ENCODE assay signal across 1 cellular context in genomic region chr2:27050281-27050995, GRCh38.
TF ChIP-seq lines count a peak whose summit lies in the region.

No MANE protein-coding gene starts in this region.

TF ChIP-seq in K562, 482 proteins besides CTCF, POLR2A, EP300 and RAD21 (continued from another document and continues in another):
- TF ChIP-seq, protein P1, sequence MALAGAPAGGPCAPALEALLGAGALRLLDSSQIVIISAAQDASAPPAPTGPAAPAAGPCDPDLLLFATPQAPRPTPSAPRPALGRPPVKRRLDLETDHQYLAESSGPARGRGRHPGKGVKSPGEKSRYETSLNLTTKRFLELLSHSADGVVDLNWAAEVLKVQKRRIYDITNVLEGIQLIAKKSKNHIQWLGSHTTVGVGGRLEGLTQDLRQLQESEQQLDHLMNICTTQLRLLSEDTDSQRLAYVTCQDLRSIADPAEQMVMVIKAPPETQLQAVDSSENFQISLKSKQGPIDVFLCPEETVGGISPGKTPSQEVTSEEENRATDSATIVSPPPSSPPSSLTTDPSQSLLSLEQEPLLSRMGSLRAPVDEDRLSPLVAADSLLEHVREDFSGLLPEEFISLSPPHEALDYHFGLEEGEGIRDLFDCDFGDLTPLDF (CRISPR knock-in tag; IDR thresholded peaks at IDR 0.05), result no peak; the same call in 1 of the 2 replicates
- TF ChIP-seq PRDM10 (IDR thresholded peaks at IDR 0.05; ENCODE audit: partially characterized antibody), result peak; percentile 60
- no peak for TF ChIP-seq STAG1 (CRISPR knock-in tag; IDR thresholded peaks at IDR 0.05; ENCODE audit: borderline replicate concordance)
- TF ChIP-seq MTA1 (IDR thresholded peaks at IDR 0.05; ENCODE audit: borderline replicate concordance), result peak; percentile 21; the same call in 1 of the 2 replicates
- TF ChIP-seq POLR2AphosphoS5 (IDR thresholded peaks at IDR 0.05; ENCODE audit: control insufficient read depth, insufficient read depth, low read depth, low read length), result no peak
- no peak for TF ChIP-seq ZNF316 (IDR thresholded peaks at IDR 0.05)
- TF ChIP-seq TOE1 (IDR thresholded peaks at IDR 0.05; ENCODE audit: borderline replicate concordance), result no peak; the same call in 1 of the 2 replicates
- TF ChIP-seq TOE1 (CRISPR knock-in tag; IDR thresholded peaks at IDR 0.05; ENCODE audit: borderline replicate concordance, low read depth), result no peak
- TF ChIP-seq EGR1 (conservative IDR thresholded peaks at IDR 0.05), result peak; percentile 33
- TF ChIP-seq MTA3 (IDR thresholded peaks at IDR 0.05; ENCODE audit: borderline replicate concordance), result no peak
- no peak for TF ChIP-seq ELF1 (tag; IDR thresholded peaks at IDR 0.05)
- TF ChIP-seq KLF1 (tag; IDR thresholded peaks at IDR 0.05), result peak; percentile 99
- no peak for TF ChIP-seq RBM39 (optimal IDR thresholded peaks at IDR 0.05; ENCODE audit: low read depth, low read length)
- TF ChIP-seq ETS2 (tag; IDR thresholded peaks at IDR 0.05; ENCODE audit: borderline replicate concordance, poor library complexity, severe bottlenecking), result no peak
- peak; percentile 71 for TF ChIP-seq CREM (IDR thresholded peaks at IDR 0.05; ENCODE audit: low read depth)
- TF ChIP-seq, protein P2, sequence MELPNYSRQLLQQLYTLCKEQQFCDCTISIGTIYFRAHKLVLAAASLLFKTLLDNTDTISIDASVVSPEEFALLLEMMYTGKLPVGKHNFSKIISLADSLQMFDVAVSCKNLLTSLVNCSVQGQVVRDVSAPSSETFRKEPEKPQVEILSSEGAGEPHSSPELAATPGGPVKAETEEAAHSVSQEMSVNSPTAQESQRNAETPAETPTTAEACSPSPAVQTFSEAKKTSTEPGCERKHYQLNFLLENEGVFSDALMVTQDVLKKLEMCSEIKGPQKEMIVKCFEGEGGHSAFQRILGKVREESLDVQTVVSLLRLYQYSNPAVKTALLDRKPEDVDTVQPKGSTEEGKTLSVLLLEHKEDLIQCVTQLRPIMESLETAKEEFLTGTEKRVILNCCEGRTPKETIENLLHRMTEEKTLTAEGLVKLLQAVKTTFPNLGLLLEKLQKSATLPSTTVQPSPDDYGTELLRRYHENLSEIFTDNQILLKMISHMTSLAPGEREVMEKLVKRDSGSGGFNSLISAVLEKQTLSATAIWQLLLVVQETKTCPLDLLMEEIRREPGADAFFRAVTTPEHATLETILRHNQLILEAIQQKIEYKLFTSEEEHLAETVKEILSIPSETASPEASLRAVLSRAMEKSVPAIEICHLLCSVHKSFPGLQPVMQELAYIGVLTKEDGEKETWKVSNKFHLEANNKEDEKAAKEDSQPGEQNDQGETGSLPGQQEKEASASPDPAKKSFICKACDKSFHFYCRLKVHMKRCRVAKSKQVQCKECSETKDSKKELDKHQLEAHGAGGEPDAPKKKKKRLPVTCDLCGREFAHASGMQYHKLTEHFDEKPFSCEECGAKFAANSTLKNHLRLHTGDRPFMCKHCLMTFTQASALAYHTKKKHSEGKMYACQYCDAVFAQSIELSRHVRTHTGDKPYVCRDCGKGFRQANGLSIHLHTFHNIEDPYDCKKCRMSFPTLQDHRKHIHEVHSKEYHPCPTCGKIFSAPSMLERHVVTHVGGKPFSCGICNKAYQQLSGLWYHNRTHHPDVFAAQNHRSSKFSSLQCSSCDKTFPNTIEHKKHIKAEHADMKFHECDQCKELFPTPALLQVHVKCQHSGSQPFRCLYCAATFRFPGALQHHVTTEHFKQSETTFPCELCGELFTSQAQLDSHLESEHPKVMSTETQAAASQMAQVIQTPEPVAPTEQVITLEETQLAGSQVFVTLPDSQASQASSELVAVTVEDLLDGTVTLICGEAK (IDR thresholded peaks at IDR 0.05), result peak; percentile 86
- TF ChIP-seq, protein P2 (CRISPR knock-in tag; IDR thresholded peaks at IDR 0.05), result no peak
- TF ChIP-seq UBTF (IDR thresholded peaks at IDR 0.05; ENCODE audit: borderline replicate concordance in 1 of 2, low read depth in 2 of 2, low read length in 2 of 2), result no peak
- no peak for TF ChIP-seq MXI1 (IDR thresholded peaks at IDR 0.05; ENCODE audit: low read depth, low read length)
- peak; percentile 92; the same call in 1 of the 2 replicates for TF ChIP-seq POLR2AphosphoS2 (IDR thresholded peaks at IDR 0.05; ENCODE audit: low read length)
- TF ChIP-seq, protein P3, sequence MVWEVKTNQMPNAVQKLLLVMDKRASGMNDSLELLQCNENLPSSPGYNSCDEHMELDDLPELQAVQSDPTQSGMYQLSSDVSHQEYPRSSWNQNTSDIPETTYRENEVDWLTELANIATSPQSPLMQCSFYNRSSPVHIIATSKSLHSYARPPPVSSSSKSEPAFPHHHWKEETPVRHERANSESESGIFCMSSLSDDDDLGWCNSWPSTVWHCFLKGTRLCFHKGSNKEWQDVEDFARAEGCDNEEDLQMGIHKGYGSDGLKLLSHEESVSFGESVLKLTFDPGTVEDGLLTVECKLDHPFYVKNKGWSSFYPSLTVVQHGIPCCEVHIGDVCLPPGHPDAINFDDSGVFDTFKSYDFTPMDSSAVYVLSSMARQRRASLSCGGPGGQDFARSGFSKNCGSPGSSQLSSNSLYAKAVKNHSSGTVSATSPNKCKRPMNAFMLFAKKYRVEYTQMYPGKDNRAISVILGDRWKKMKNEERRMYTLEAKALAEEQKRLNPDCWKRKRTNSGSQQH (CRISPR knock-in tag; IDR thresholded peaks at IDR 0.05), result no peak
- TF ChIP-seq KDM4B (IDR thresholded peaks at IDR 0.05; ENCODE audit: borderline replicate concordance in 2 of 2, low read depth in 1 of 2), result 0 out of 4 replicates have a peak, but pooled peaks of 1 of the 2 experiments have one; percentile 2
- TF ChIP-seq RBM22 (IDR thresholded peaks at IDR 0.05; ENCODE audit: low read depth, low read length, poor library complexity, severe bottlenecking), result peak; percentile 77
- TF ChIP-seq FOXJ2 (tag; IDR thresholded peaks at IDR 0.05), result no peak
- TF ChIP-seq ZNF778 (CRISPR knock-in tag; IDR thresholded peaks at IDR 0.05), result no peak
- TF ChIP-seq YY1 (IDR thresholded peaks at IDR 0.05; ENCODE audit: borderline replicate concordance in 1 of 3, control insufficient read depth in 1 of 3, extremely low read depth in 1 of 3, insufficient read depth in 3 of 3, insufficient read length in 1 of 3, insufficient replicate concordance in 2 of 3, low read depth in 1 of 3, low read length in 2 of 3), result peak in 2 of 3 experiments; percentile 15 to 25
- no peak for TF ChIP-seq CUX1 (CRISPR knock-in tag; IDR thresholded peaks at IDR 0.05)
- no peak for TF ChIP-seq BACH1 (tag; IDR thresholded peaks at IDR 0.05)
- TF ChIP-seq, protein P4, sequence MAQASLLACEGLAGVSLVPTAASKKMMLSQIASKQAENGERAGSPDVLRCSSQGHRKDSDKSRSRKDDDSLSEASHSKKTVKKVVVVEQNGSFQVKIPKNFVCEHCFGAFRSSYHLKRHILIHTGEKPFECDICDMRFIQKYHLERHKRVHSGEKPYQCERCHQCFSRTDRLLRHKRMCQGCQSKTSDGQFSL (CRISPR knock-in tag; IDR thresholded peaks at IDR 0.05), result peak; percentile 71; the same call in 1 of the 2 replicates
- TF ChIP-seq, protein P4 (tag; IDR thresholded peaks at IDR 0.05), result no peak
- TF ChIP-seq GABPA (tag; conservative IDR thresholded peaks at IDR 0.05; ENCODE audit: low read depth), result no peak
- TF ChIP-seq ESRRA (IDR thresholded peaks at IDR 0.05; ENCODE audit: borderline replicate concordance, low read depth), result peak; percentile 39; the same call in 1 of the 2 replicates
- TF ChIP-seq ZNF311 (CRISPR knock-in tag; IDR thresholded peaks at IDR 0.05), result no peak
